Comparison of ENCODE assay signal across 8 cellular contexts in the genomic region with DNA sequence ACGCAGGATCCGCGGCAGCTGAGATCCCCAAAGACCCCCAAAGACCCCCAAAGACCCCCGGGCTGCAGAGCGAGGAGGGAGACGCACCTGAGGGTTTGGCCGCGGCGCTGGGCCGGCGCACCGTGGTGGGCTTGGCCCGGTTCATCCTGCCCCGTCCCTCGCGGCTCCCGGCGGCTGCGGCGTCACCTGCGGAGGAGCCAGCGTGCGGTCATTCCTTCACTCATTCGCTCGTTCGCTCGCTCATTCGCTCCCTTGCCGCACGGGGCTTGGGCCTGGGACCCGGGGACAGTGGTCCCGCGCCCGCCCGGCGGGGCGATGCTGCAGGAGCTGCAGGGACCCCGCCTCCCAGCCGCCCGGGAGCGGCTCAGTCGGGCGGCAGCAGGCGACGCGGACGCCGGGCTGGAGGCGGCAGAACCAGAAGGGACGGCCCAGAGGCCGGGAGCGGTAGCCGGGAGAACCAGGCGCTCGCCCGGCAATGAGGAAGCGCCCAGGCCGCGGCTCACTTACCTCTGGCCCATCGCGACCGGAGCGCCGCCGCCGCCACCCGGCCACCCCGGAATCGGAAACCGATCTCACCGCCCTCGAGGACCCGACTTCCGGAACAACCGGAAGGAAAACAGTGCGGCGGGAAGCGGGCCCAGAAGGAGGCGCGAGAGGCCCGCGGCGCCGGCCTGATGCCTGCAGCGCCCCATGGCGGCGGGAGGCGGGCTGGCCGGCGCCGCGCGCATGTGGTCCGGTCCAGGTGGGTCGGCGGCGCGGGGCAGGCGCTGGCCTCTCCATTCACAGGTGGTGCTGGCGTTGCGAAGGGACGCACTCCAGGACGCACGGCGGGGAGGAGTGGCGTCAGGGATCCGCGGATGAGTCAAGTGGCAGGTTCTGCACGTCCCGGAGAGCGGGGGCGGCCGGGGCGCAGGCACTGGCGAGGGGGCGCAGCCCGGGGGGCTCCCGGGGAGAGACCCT. TPM values are rescaled to one million over a fixed set of nuclear protein-coding genes. Genes with fewer than 3 reads are reported as not detected.
DNase-seq lines count a peak whose midpoint lies in the region; ATAC-seq and TF ChIP-seq lines count a peak whose summit lies in the region.

A gene with protein sequence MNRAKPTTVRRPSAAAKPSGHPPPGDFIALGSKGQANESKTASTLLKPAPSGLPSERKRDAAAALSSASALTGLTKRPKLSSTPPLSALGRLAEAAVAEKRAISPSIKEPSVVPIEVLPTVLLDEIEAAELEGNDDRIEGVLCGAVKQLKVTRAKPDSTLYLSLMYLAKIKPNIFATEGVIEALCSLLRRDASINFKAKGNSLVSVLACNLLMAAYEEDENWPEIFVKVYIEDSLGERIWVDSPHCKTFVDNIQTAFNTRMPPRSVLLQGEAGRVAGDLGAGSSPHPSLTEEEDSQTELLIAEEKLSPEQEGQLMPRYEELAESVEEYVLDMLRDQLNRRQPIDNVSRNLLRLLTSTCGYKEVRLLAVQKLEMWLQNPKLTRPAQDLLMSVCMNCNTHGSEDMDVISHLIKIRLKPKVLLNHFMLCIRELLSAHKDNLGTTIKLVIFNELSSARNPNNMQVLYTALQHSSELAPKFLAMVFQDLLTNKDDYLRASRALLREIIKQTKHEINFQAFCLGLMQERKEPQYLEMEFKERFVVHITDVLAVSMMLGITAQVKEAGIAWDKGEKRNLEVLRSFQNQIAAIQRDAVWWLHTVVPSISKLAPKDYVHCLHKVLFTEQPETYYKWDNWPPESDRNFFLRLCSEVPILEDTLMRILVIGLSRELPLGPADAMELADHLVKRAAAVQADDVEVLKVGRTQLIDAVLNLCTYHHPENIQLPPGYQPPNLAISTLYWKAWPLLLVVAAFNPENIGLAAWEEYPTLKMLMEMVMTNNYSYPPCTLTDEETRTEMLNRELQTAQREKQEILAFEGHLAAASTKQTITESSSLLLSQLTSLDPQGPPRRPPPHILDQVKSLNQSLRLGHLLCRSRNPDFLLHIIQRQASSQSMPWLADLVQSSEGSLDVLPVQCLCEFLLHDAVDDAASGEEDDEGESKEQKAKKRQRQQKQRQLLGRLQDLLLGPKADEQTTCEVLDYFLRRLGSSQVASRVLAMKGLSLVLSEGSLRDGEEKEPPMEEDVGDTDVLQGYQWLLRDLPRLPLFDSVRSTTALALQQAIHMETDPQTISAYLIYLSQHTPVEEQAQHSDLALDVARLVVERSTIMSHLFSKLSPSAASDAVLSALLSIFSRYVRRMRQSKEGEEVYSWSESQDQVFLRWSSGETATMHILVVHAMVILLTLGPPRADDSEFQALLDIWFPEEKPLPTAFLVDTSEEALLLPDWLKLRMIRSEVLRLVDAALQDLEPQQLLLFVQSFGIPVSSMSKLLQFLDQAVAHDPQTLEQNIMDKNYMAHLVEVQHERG (N-terminal part only) (minus strand): TSS at position 574 of the 960 bp plus-strand sequence. CDS start 429 bp downstream, at position 145.

- peaks cover 14 to 54% (median 21%) of the 10 kb centered on the region in 3 donors for H3K4me1 ChIP-seq in esophagus squamous epithelium

- peak; percentile 74 to 99 (median 96) for TF ChIP-seq CTCF in esophagus squamous epithelium (IDR thresholded peaks at IDR 0.05)

- H3K9me3 Mint-ChIP-seq in activated T-cell treated with anti-CD3 and anti-CD28 coated beads, Interleukin-2, amount 50 U/mL, for 4 hours: no peaks in the 10 kb centered on the region

- H3K27ac ChIP-seq in esophagus squamous epithelium: peak within 1 kb of the TSS; percentile 53 to 82 (median 80)

- H3K4me3 ChIP-seq in Jurkat, Clone E6-1 (ENCODE audit: low read length): peak within 1 kb of the TSS; percentile 82
- peak within 1 kb of the TSS; percentile 77 to 100 (median 90) for H3K4me3 ChIP-seq in esophagus squamous epithelium

- H3K4me1 Mint-ChIP-seq in activated T-cell treated with anti-CD3 and anti-CD28 coated beads, Interleukin-2, amount 50 U/mL, for 4 hours (ENCODE audit: low read depth): peaks cover 38% of the 10 kb centered on the region

- intact Hi-C loops in esophagus squamous epithelium (cut with DNase I): no loop called here

- peaks cover 19 to 40% (median 20%) of the 10 kb centered on the region in 3 donors for H3K36me3 ChIP-seq in esophagus squamous epithelium

- peak in 3 of 4 donors; percentile 23 to 65 (median 46) for TF ChIP-seq POLR2A in esophagus squamous epithelium (IDR thresholded peaks at IDR 0.05)

- no peaks in the 10 kb centered on the region for H3K9me3 ChIP-seq in esophagus squamous epithelium

- WGBS in esophagus squamous epithelium, 2 donors: 1 to 6% methylated on average over 12 to 18 of the region's 118 CpGs

- peak; percentile 96 for DNase-seq in DMS153 treated with DMSO at 0.1 percent for 48 hours (lab: John Stamatoyannopoulos, UW; ENCODE audit: unreplicated experiment)
- peak; percentile 85 for DNase-seq in Jurkat, Clone E6-1 (ENCODE audit: low read depth, low spot score)
- DNase-seq in activated T-cell treated with anti-CD3 and anti-CD28 coated beads, Interleukin-2, amount 50 U/mL, for 4 hours: peak; percentile 84
- no peak for DNase-seq in esophagus squamous epithelium (lab: John Stamatoyannopoulos, UW)
- peak; percentile 95 for DNase-seq in myocyte (ENCODE audit: low read depth)
- peak; percentile 82 to 87 for DNase-seq in stimulated activated CD8-positive, alpha-beta memory T cell treated with anti-CD3 and anti-CD28 coated beads, Interleukin-7, amount 100 ng/mL, for 48 hours (ENCODE audit: extremely low read depth in 1 of 2, low read depth in 1 of 2)

- peaks cover 11% of the 10 kb centered on the region for H3K36me3 Mint-ChIP-seq in activated T-cell treated with anti-CD3 and anti-CD28 coated beads, Interleukin-2, amount 50 U/mL, for 4 hours (ENCODE audit: insufficient read depth)

- H3K4me3 Mint-ChIP-seq in activated T-cell treated with anti-CD3 and anti-CD28 coated beads, Interleukin-2, amount 50 U/mL, for 4 hours: peak within 1 kb of the TSS; percentile 88

- ATAC-seq in GM21529 (IDR thresholded peaks at IDR 0.05; ENCODE audit: unreplicated experiment): peak; percentile 78
- ATAC-seq in activated T-cell treated with anti-CD3 and anti-CD28 coated beads, Interleukin-2, amount 50 U/mL, for 4 hours: peak; percentile 95 to 96

- peaks cover 1% of the 10 kb centered on the region for H3K27me3 Mint-ChIP-seq in activated T-cell treated with anti-CD3 and anti-CD28 coated beads, Interleukin-2, amount 50 U/mL, for 4 hours (ENCODE audit: low read depth)

- no peaks in the 10 kb centered on the region for H3K27me3 ChIP-seq in esophagus squamous epithelium

TF ChIP-seq in PFSK-1, 5 proteins besides CTCF, POLR2A, EP300 and RAD21:
- TF ChIP-seq POLR2AphosphoS5 (IDR thresholded peaks at IDR 0.05; ENCODE audit: low read depth, low read length): peak; percentile 57
- TF ChIP-seq, protein P1, sequence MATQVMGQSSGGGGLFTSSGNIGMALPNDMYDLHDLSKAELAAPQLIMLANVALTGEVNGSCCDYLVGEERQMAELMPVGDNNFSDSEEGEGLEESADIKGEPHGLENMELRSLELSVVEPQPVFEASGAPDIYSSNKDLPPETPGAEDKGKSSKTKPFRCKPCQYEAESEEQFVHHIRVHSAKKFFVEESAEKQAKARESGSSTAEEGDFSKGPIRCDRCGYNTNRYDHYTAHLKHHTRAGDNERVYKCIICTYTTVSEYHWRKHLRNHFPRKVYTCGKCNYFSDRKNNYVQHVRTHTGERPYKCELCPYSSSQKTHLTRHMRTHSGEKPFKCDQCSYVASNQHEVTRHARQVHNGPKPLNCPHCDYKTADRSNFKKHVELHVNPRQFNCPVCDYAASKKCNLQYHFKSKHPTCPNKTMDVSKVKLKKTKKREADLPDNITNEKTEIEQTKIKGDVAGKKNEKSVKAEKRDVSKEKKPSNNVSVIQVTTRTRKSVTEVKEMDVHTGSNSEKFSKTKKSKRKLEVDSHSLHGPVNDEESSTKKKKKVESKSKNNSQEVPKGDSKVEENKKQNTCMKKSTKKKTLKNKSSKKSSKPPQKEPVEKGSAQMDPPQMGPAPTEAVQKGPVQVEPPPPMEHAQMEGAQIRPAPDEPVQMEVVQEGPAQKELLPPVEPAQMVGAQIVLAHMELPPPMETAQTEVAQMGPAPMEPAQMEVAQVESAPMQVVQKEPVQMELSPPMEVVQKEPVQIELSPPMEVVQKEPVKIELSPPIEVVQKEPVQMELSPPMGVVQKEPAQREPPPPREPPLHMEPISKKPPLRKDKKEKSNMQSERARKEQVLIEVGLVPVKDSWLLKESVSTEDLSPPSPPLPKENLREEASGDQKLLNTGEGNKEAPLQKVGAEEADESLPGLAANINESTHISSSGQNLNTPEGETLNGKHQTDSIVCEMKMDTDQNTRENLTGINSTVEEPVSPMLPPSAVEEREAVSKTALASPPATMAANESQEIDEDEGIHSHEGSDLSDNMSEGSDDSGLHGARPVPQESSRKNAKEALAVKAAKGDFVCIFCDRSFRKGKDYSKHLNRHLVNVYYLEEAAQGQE (IDR thresholded peaks at IDR 0.05; ENCODE audit: insufficient read depth in 1 of 2, low read depth in 2 of 2, low read length in 2 of 2): no peak
- 0 out of 2 replicates have a peak, but pooled peaks have one; percentile 44 for TF ChIP-seq SIN3A (IDR thresholded peaks at IDR 0.05; ENCODE audit: borderline replicate concordance, insufficient read depth, low read length)
- peak; percentile 64 for TF ChIP-seq FOXP2 (optimal IDR thresholded peaks at IDR 0.05; ENCODE audit: borderline replicate concordance, extremely low read depth, extremely low read length, insufficient read depth)
- 0 out of 2 replicates have a peak, but pooled peaks have one; percentile 47 for TF ChIP-seq TAF1 (IDR thresholded peaks at IDR 0.05; ENCODE audit: borderline replicate concordance, insufficient read depth, low read length)

RNA-seq across cellular contexts. Expression of the gene that starts here (rescaled TPM):
- polyA plus RNA-seq in Jurkat, Clone E6-1 (2012; ENCODE audit: insufficient read depth, insufficient read length): 129 TPM
- polyA plus RNA-seq in PFSK-1 (2012; ENCODE audit: insufficient read length, low read depth): 80.2 TPM
- total RNA-seq in activated T-cell treated with anti-CD3 and anti-CD28 coated beads, Interleukin-2, amount 50 U/mL, for 4 hours: 100 to 1,000 TPM; 110 to 126 (median 119) TPM
- 10 to 100 TPM; 27.8 to 45.3 (median 36.6) TPM for total RNA-seq in esophagus squamous epithelium
- 52.7 and 58.5 TPM in 2 replicates for total RNA-seq in myocyte
- polyA plus RNA-seq in myocyte (2012): 69.5 TPM
